In genomic region chr2:209331291-209331844, GRCh38 we compare ENCODE assay signal across 1 cellular context.
TF ChIP-seq lines count a peak whose summit lies in the region.

No MANE protein-coding gene starts in this region.

TF ChIP-seq in H1, 55 proteins besides CTCF, POLR2A, EP300 and RAD21 (continued from another document):
- no peak for TF ChIP-seq E2F6 (IDR thresholded peaks at IDR 0.05)
- TF ChIP-seq JUN (IDR thresholded peaks at IDR 0.05; ENCODE audit: low read depth, low read length): no peak
- no peak for TF ChIP-seq TAF1 (IDR thresholded peaks at IDR 0.05; ENCODE audit: low read depth, low read length)
- no peak for TF ChIP-seq MAFK (IDR thresholded peaks at IDR 0.05; ENCODE audit: low read depth, low read length)
- TF ChIP-seq BACH1 (IDR thresholded peaks at IDR 0.05; ENCODE audit: low read length): no peak
- no peak for TF ChIP-seq CTBP2 (IDR thresholded peaks at IDR 0.05; ENCODE audit: borderline replicate concordance, insufficient read depth, insufficient read length, low read length)
- TF ChIP-seq TBP (IDR thresholded peaks at IDR 0.05; ENCODE audit: low read depth, low read length): no peak
TF ChIP-seq in H1: peak in this region for 0.
